In the genomic region with DNA sequence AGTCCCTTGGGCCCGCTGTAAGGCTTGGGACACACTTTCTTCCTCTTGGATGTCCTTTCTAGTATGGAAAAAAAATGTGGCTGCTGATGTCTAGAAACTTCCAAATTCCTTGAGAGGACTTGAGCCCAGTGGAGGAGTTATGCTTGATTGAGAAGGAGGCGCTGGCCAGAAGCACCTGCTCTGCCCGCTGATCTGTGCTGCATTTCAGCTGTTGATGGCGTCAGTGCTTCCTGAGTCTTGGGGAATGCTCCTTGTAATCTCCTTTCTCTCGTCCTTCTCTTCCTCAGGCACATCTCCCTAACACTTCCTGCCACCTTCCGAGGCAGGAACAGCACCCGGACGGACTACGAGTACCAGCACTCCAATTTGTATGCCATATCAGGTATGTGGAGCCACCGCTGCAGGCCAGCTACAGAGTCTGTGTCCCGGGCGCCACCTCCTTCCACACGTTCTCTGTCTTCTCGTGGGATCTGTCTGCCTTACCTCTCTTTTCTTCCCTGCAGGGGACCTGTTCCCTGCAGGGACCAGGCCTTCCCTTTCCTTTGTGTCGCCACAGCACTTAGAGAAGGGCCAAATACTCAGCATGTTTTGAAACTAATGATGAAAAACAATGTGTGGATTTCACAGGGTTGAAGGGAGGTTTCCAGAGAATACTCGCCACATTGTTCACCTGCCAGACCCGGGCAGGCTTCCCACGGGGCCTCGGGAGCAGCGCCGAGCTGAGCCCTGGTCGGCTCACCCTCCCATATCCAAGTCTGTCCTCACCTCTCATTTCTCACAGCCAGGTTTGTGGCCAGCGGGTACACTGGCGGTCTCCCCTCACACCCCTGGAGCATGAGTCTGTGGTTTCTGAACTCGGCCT, we compare ENCODE assay signal across 14 cellular contexts.
DNase-seq lines count a peak whose midpoint lies in the region; ATAC-seq, FAIRE-seq and TF ChIP-seq lines count a peak whose summit lies in the region.
"Had no signal": no experiment of that assay in that cellular context is flagged by ENCODE, and none has a peak within 500 bp of the region (broad histone marks: within the 10 kb centered on the region; RNA-seq: fewer than 3 reads in every experiment).

No MANE protein-coding gene starts in this region.

- TF ChIP-seq CTCF in breast epithelium (IDR thresholded peaks at IDR 0.05) (no peak), mammary epithelial cell (conservative IDR thresholded peaks at IDR 0.05 in 1 of 2, IDR thresholded peaks at IDR 0.05 in 1 of 2; ENCODE audit: extremely low read depth in 1 of 2, insufficient read depth in 1 of 2, low read depth in 1 of 2, low read length in 2 of 2) (no peak), progenitor cell of endocrine pancreas (IDR thresholded peaks at IDR 0.05; ENCODE audit: unreplicated experiment) (no peak)

- H3K27ac ChIP-seq in breast epithelium (peak overlapping the region; percentile 67 to 72), mammary epithelial cell (ENCODE audit: insufficient read depth, low read depth, low read length) (no peak overlapping the region), temporal lobe (ENCODE audit: low read depth, low read length) (peak overlapping the region; percentile 46)
- H3K27ac ChIP-seq: ascending aorta, tibial artery had no signal

- intact Hi-C loops in breast epithelium (cut with DNase I; ENCODE audit: low total_unique reads) = no loop called here
- intact Hi-C loops in mammary epithelial cell (cut with micrococcal nuclease) = no loop called here

- H3K79me2 ChIP-seq in mammary epithelial cell (ENCODE audit: insufficient read depth, low read length) = no peaks in the 10 kb centered on the region

- H3K4me1 ChIP-seq in breast epithelium (no peaks in the 10 kb centered on the region), mammary epithelial cell (ENCODE audit: insufficient read depth, low read length) (no peaks in the 10 kb centered on the region)
- H3K4me1 ChIP-seq: ascending aorta, tibial artery had no signal

- H3K4me3 Mint-ChIP-seq in progenitor cell of endocrine pancreas (ENCODE audit: low read depth) = no peak overlapping the region
- H3K4me3 Mint-ChIP-seq: T-helper 1 cell treated with Interleukin-12 subunit alpha and Interleukin-12 subunit beta and Interleukin-4 antibody, amounts not matched to agents 30 μg/mL and 1 μg/mL, for 36 hours had no signal

- H3K36me3 ChIP-seq in breast epithelium (no peaks in the 10 kb centered on the region), mammary epithelial cell (ENCODE audit: insufficient read depth, low read length) (no peaks in the 10 kb centered on the region)

- ATAC-seq in HG02884 (IDR thresholded peaks at IDR 0.05; ENCODE audit: unreplicated experiment) = no peak

- in situ Hi-C loops in mammary epithelial cell (cut with MboI; ENCODE audit: low sequenced_read_pairs in 2 of 2) = no loop called here

- H3K27me3 ChIP-seq in breast epithelium (no peaks in the 10 kb centered on the region), mammary epithelial cell (ENCODE audit: insufficient read depth, low read length) (no peaks in the 10 kb centered on the region)
- H3K27me3 ChIP-seq: ascending aorta, tibial artery had no signal

- peaks cover 29% of the 10 kb centered on the region for H3K27me3 Mint-ChIP-seq in progenitor cell of endocrine pancreas

- dilution Hi-C loops in mammary epithelial cell (cut with HindIII; ENCODE audit: low sequenced_read_pairs) = no loop called here

- H3K27ac Mint-ChIP-seq in progenitor cell of endocrine pancreas = no peak overlapping the region
- H3K27ac Mint-ChIP-seq: T-helper 1 cell treated with Interleukin-12 subunit alpha and Interleukin-12 subunit beta and Interleukin-4 antibody, amounts not matched to agents 30 μg/mL and 1 μg/mL, for 36 hours had no signal

- DNase-seq in breast epithelium (ENCODE audit: low spot score in 2 of 2) (peak in 1 of 2 donors; percentile 45), mammary epithelial cell (no peak), NCI-H526 treated with DMSO at 0.1 percent for 48 hours (lab: John Stamatoyannopoulos, UW) (peak; percentile 21), iPS DF 19.7 (ENCODE audit: low read depth, low spot score) (peak; percentile 20), progenitor cell of endocrine pancreas (ENCODE audit: low spot score, unreplicated experiment) (no peak), GM19239 (ENCODE audit: insufficient read length, low spot score) (no peak)
- DNase-seq: activated effector memory CD4-positive, alpha-beta T cell treated with Interleukin-2 at 50 U/mL for 16 hours; effector CD8-positive, alpha-beta T cell; NCI-H2227 treated with DMSO at 0.1 percent for 48 hours; tibial artery had no signal

- 71% methylated on average over 18 of the region's 25 CpGs for WGBS in mammary epithelial cell (ENCODE audit: low coverage, missing lambda C conversion rate)

- CTCF ChIA-PET in mammary epithelial cell (lab: Charles Lee; ENCODE audit: low non-redundant PET) = no interaction called here

- peaks cover 36% of the 10 kb centered on the region for H3K36me3 Mint-ChIP-seq in progenitor cell of endocrine pancreas (ENCODE audit: insufficient read depth)

- H3K9ac ChIP-seq in mammary epithelial cell (ENCODE audit: insufficient read depth, low read length) = no peak overlapping the region

- BruUV-seq in mammary epithelial cell (replicated peaks; lab: Mats Ljungman, UMichigan) = no TSS peak

- H3K9me3 ChIP-seq in breast epithelium (no peaks in the 10 kb centered on the region), mammary epithelial cell (replicated peaks; ENCODE audit: insufficient read depth, low read length) (no peaks in the 10 kb centered on the region)
- H3K9me3 ChIP-seq: ascending aorta, tibial artery had no signal

- no peak for TF ChIP-seq POLR2A in breast epithelium (IDR thresholded peaks at IDR 0.05)

- H3K9me3 Mint-ChIP-seq in progenitor cell of endocrine pancreas (ENCODE audit: low read depth) = no peaks in the 10 kb centered on the region
- H3K9me3 Mint-ChIP-seq: T-helper 1 cell treated with Interleukin-12 subunit alpha and Interleukin-12 subunit beta and Interleukin-4 antibody, amounts not matched to agents 30 μg/mL and 1 μg/mL, for 36 hours had no signal

- no peak overlapping the region for H2AFZ ChIP-seq in mammary epithelial cell (ENCODE audit: low read depth, low read length)

- no peak for FAIRE-seq in GM19239 (lab: Jason Lieb, UNC)

- H3K4me3 ChIP-seq in breast epithelium = peak overlapping the region in 1 of 3 donors; percentile 4
- H3K4me3 ChIP-seq in mammary epithelial cell (replicated peaks in 1 of 3; ENCODE audit: insufficient read depth in 1 of 3, low read depth in 2 of 3, low read length in 3 of 3) = no peak overlapping the region
- H3K4me3 ChIP-seq: ascending aorta, tibial artery had no signal

- no peaks in the 10 kb centered on the region for H4K20me1 ChIP-seq in mammary epithelial cell (ENCODE audit: insufficient read depth, low read length)

- H3K4me2 ChIP-seq in mammary epithelial cell (ENCODE audit: insufficient read depth, low read depth, low read length) = no peak overlapping the region

- peaks cover 28% of the 10 kb centered on the region for H3K4me1 Mint-ChIP-seq in progenitor cell of endocrine pancreas (ENCODE audit: low read depth)

Comparison
In these comparisons a context has a peak if more than half of its experiments do, and no peak if none do; other contexts are left out.
1. DNase-seq: peak in NCI-H526 treated with DMSO at 0.1 percent for 48 hours (single experiment) and iPS DF 19.7 (single experiment); none in mammary epithelial cell (single experiment), progenitor cell of endocrine pancreas (single experiment) and GM19239 (single experiment).